1 cellular context compared by ENCODE assay signal in genomic region chr6:169765789-169766188, GRCh38.
A peak's percentile ranks its signal among the peaks of the same experiment; 100 is the strongest.
TF ChIP-seq lines count a peak whose summit lies in the region.
"Not testable (repeated sequence)": the region's sequence is repeated elsewhere in the genome, so short reads cannot be mapped to it uniquely, and the experiment has no call there.

No MANE protein-coding gene starts in this region.

TF ChIP-seq in HepG2, 621 proteins besides CTCF, POLR2A, EP300 and RAD21:
- TF ChIP-seq ZNF232 (CRISPR knock-in tag; IDR thresholded peaks at IDR 0.05; ENCODE audit: borderline replicate concordance) (peak; percentile 81), ZBTB4 (CRISPR knock-in tag; IDR thresholded peaks at IDR 0.05; ENCODE audit: borderline replicate concordance) (0 out of 2 replicates have a peak, but pooled peaks have one; percentile 52), FOXO4 (CRISPR knock-in tag; conservative IDR thresholded peaks at IDR 0.05) (0 out of 2 replicates have a peak, but pooled peaks have one; percentile 34), ZNF501 (CRISPR knock-in tag; IDR thresholded peaks at IDR 0.05) (0 out of 2 replicates have a peak, but pooled peaks have one; percentile 40), SOX6 (CRISPR knock-in tag; IDR thresholded peaks at IDR 0.05) (peak; percentile 43; the same call in 1 of the 2 replicates), PBX2 (CRISPR knock-in tag; IDR thresholded peaks at IDR 0.05) (peak; percentile 81), ZNF350 (CRISPR knock-in tag; IDR thresholded peaks at IDR 0.05; ENCODE audit: borderline replicate concordance, low read depth) (peak; percentile 35; the same call in 1 of the 2 replicates), SAP130 (CRISPR knock-in tag; IDR thresholded peaks at IDR 0.05; ENCODE audit: low read depth) (peak; percentile 38; the same call in 1 of the 2 replicates), FOSL2 (CRISPR knock-in tag; IDR thresholded peaks at IDR 0.05) (peak; percentile 65), THAP11 (CRISPR knock-in tag; IDR thresholded peaks at IDR 0.05) (peak; percentile 14; the same call in 1 of the 2 replicates), TGIF2 (CRISPR knock-in tag; IDR thresholded peaks at IDR 0.05) (peak; percentile 96; the same call in 1 of the 2 replicates), ZBTB21 (CRISPR knock-in tag; IDR thresholded peaks at IDR 0.05) (0 out of 2 replicates have a peak, but pooled peaks have one; percentile 29), ATF4 (CRISPR knock-in tag; IDR thresholded peaks at IDR 0.05) (peak in 1 of 2 experiments; percentile 96; a peak in 2 of 4 replicates), ARID4A (CRISPR knock-in tag; IDR thresholded peaks at IDR 0.05; ENCODE audit: borderline replicate concordance) (peak; percentile 70; the same call in 1 of the 2 replicates), ATF3 (CRISPR knock-in tag; IDR thresholded peaks at IDR 0.05) (peak; percentile 55; the same call in 1 of the 2 replicates), CEBPG (CRISPR knock-in tag; IDR thresholded peaks at IDR 0.05) (peak; percentile 70), CEBPB (IDR thresholded peaks at IDR 0.05; ENCODE audit: borderline replicate concordance, low read depth, low read length) (peak; percentile 91), CREB1 (IDR thresholded peaks at IDR 0.05) (0 out of 2 replicates have a peak, but pooled peaks have one; percentile 12), CREB1 (CRISPR knock-in tag; IDR thresholded peaks at IDR 0.05) (peak; percentile 46; the same call in 1 of the 2 replicates), SSRP1 (CRISPR knock-in tag; IDR thresholded peaks at IDR 0.05) (peak; percentile 30; the same call in 1 of the 2 replicates), GATAD2A (CRISPR knock-in tag; IDR thresholded peaks at IDR 0.05) (0 out of 2 replicates have a peak, but pooled peaks have one; percentile 50), ARID5B (CRISPR knock-in tag; IDR thresholded peaks at IDR 0.05) (0 out of 2 replicates have a peak, but pooled peaks have one; percentile 6), SMAD3 (CRISPR knock-in tag; IDR thresholded peaks at IDR 0.05) (0 out of 2 replicates have a peak, but pooled peaks have one; percentile 22), SALL1 (CRISPR knock-in tag; IDR thresholded peaks at IDR 0.05) (peak; percentile 27; the same call in 1 of the 2 replicates), CBX5 (CRISPR knock-in tag; IDR thresholded peaks at IDR 0.05; ENCODE audit: borderline replicate concordance) (0 out of 2 replicates have a peak, but pooled peaks have one; percentile 21), FOXA3 (CRISPR knock-in tag; IDR thresholded peaks at IDR 0.05) (peak; percentile 16; the same call in 1 of the 2 replicates)
- TF ChIP-seq SOX6 (IDR thresholded peaks at IDR 0.05), result not testable (repeated sequence)
